In the genomic region with DNA sequence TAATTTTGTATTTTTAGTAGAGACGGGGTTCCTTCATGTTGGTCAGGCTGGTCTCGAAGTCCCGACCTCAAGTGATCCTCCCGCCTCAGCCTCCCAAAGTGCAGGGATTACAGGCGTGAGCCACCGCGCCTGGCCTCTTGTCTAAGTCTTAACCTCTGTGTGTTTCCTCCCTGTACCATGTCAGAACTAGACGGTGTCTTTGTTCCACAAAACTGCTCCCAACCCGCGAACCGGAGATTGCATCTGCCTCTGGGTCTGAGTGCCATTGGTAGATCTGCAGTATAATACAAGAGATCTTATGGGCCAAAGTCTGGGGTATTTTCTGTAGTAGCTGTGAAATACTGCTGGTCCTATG, we compare ENCODE assay signal across 9 cellular contexts. TPM values are rescaled to one million over a fixed set of nuclear protein-coding genes. Genes with fewer than 3 reads are reported as not detected.
DNase-seq lines count a peak whose midpoint lies in the region; ATAC-seq and TF ChIP-seq lines count a peak whose summit lies in the region.
"Had no signal": no experiment of that assay in that cellular context is flagged by ENCODE, and none has a peak within 500 bp of the region (broad histone marks: within the 10 kb centered on the region; RNA-seq: fewer than 3 reads in every experiment).

No MANE protein-coding gene starts in this region.

- DNase-seq in activated naive CD4-positive, alpha-beta T cell treated with anti-CD3 and anti-CD28 coated beads for 36 hours, result no peak
- DNase-seq in activated naive CD4-positive, alpha-beta T cell treated with Interleukin-2 at 50 U/mL for 16 hours, result no peak
- DNase-seq in RWPE1 (ENCODE audit: low spot score) (no peak), esophagus muscularis mucosa (ENCODE audit: extremely low spot score) (no peak), suprapubic skin (ENCODE audit: low spot score in 2 of 2) (no peak), posterior cingulate gyrus (no peak)

- H3K27ac ChIP-seq in RWPE1 (peak overlapping the region; percentile 87), esophagus muscularis mucosa (replicated peaks in 1 of 4) (no peak overlapping the region), suprapubic skin (no peak overlapping the region)
- H3K27ac ChIP-seq: cardiac muscle cell had no signal

- H3K4me1 Mint-ChIP-seq in activated naive CD4-positive, alpha-beta T cell treated with anti-CD3 and anti-CD28 coated beads for 36 hours (ENCODE audit: low read depth), result peaks cover 18% of the 10 kb centered on the region

- 99% methylated on average over 11 of the region's 11 CpGs for WGBS in esophagus muscularis mucosa
- WGBS in suprapubic skin, result 96% methylated on average over 11 of the region's 11 CpGs

- H3K36me3 ChIP-seq in esophagus muscularis mucosa, result peaks cover 0 to 14% (median 8%) of the 10 kb centered on the region in 4 donors
- H3K36me3 ChIP-seq in suprapubic skin, result peaks cover 14% of the 10 kb centered on the region
- H3K36me3 ChIP-seq: cardiac muscle cell had no signal

- no peaks in the 10 kb centered on the region for H3K27me3 Mint-ChIP-seq in activated naive CD4-positive, alpha-beta T cell treated with anti-CD3 and anti-CD28 coated beads for 36 hours (ENCODE audit: low read depth)

- CTCF ChIA-PET in activated naive CD4-positive, alpha-beta T cell treated with anti-CD3 and anti-CD28 coated beads for 36 hours (lab: Charles Lee), result no interaction called here
- CTCF ChIA-PET in RWPE1 (lab: Yijun Ruan, JAX), result interaction anchor here (0.6 kb wide), 2 partner anchors 261 to 361 kb away, joined by 4 read pairs; no protein-coding TSS in a partner anchor

- TF ChIP-seq EP300 in esophagus muscularis mucosa (IDR thresholded peaks at IDR 0.05) (no peak), suprapubic skin (IDR thresholded peaks at IDR 0.05) (no peak)

- TF ChIP-seq POLR2A in esophagus muscularis mucosa (IDR thresholded peaks at IDR 0.05; ENCODE audit: low read depth) (no peak), suprapubic skin (IDR thresholded peaks at IDR 0.05) (no peak)

- ATAC-seq in GM21447 (IDR thresholded peaks at IDR 0.05; ENCODE audit: unreplicated experiment), result no peak
- ATAC-seq in HG03280 (IDR thresholded peaks at IDR 0.05; ENCODE audit: unreplicated experiment), result no peak

- peaks cover 8 to 24% (median 15%) of the 10 kb centered on the region in 4 donors for H3K4me1 ChIP-seq in esophagus muscularis mucosa
- peaks cover 17% of the 10 kb centered on the region for H3K4me1 ChIP-seq in suprapubic skin

- no peaks in the 10 kb centered on the region for H3K9me3 ChIP-seq in esophagus muscularis mucosa
- H3K9me3 ChIP-seq in suprapubic skin, result no peaks in the 10 kb centered on the region

- H3K4me3 ChIP-seq in esophagus muscularis mucosa (peak overlapping the region in 3 of 4 donors; percentile 73 to 94 (median 75)), suprapubic skin (peak overlapping the region; percentile 77)

- TF ChIP-seq CTCF in RWPE1 (conservative IDR thresholded peaks at IDR 0.05; ENCODE audit: low read depth), result no peak
- TF ChIP-seq CTCF in esophagus muscularis mucosa (IDR thresholded peaks at IDR 0.05), result no peak
- no peak for TF ChIP-seq CTCF in suprapubic skin (IDR thresholded peaks at IDR 0.05)

- POLR2A ChIA-PET in RWPE1 (lab: Yijun Ruan, JAX; ENCODE audit: low non-redundant PET), result no interaction called here

- intact Hi-C loops in activated naive CD4-positive, alpha-beta T cell treated with anti-CD3 and anti-CD28 coated beads for 36 hours (cut with micrococcal nuclease), result no loop called here
- intact Hi-C loops in esophagus muscularis mucosa (cut with DNase I) (no loop called here), posterior cingulate gyrus (cut with DNase I) (loop anchor here (10.0 kb wide), 1 partner anchor 48 kb away; the partner anchor contains the start of gene FAM53B)

- no peaks in the 10 kb centered on the region for H3K27me3 ChIP-seq in esophagus muscularis mucosa
- H3K27me3 ChIP-seq in suprapubic skin, result no peaks in the 10 kb centered on the region
- H3K27me3 ChIP-seq: cardiac muscle cell had no signal

- peak overlapping the region; percentile 84 for H3K4me3 Mint-ChIP-seq in activated naive CD4-positive, alpha-beta T cell treated with anti-CD3 and anti-CD28 coated beads for 36 hours

- H3K36me3 Mint-ChIP-seq in activated naive CD4-positive, alpha-beta T cell treated with anti-CD3 and anti-CD28 coated beads for 36 hours (ENCODE audit: low read depth), result peaks cover 4% of the 10 kb centered on the region

- H3K27ac Mint-ChIP-seq in activated naive CD4-positive, alpha-beta T cell treated with anti-CD3 and anti-CD28 coated beads for 36 hours, result no peak overlapping the region

- H3K9me3 Mint-ChIP-seq in activated naive CD4-positive, alpha-beta T cell treated with anti-CD3 and anti-CD28 coated beads for 36 hours, result no peaks in the 10 kb centered on the region

RNA-seq across cellular contexts. Expression of gene EEF1AKMT2, which starts 1.3 kb away (rescaled TPM):
- total RNA-seq in activated naive CD4-positive, alpha-beta T cell treated with anti-CD3 and anti-CD28 coated beads for 36 hours, result 10 to 100 TPM; 22.5 to 25.5 TPM
- total RNA-seq in esophagus muscularis mucosa (10 to 100 TPM in 2 of 4 donors, 1 to 10 TPM in 2; 9.0 to 11.9 (median 10.0) TPM), suprapubic skin (10 to 100 TPM; 11.4 to 23.8 (median 15.3) TPM)

RNA-seq across cellular contexts. Expression of gene ABRAXAS2, which starts 8.6 kb away (rescaled TPM):
- 10 to 100 TPM; 16.6 to 17.9 TPM for total RNA-seq in activated naive CD4-positive, alpha-beta T cell treated with anti-CD3 and anti-CD28 coated beads for 36 hours
- total RNA-seq in esophagus muscularis mucosa (10 to 100 TPM; 11.4 to 13.6 (median 12.0) TPM), suprapubic skin (10 to 100 TPM; 12.4 to 17.3 (median 15.7) TPM)

RNA-seq across cellular contexts. Expression of gene FAM53B, which starts 48.8 kb away (rescaled TPM):
- 10 to 100 TPM; 11.8 to 11.9 TPM for total RNA-seq in activated naive CD4-positive, alpha-beta T cell treated with anti-CD3 and anti-CD28 coated beads for 36 hours
- total RNA-seq in esophagus muscularis mucosa, result 10 to 100 TPM; 25.2 to 43.3 (median 34.7) TPM
- total RNA-seq in suprapubic skin, result 10 to 100 TPM; 63.5 to 75.5 (median 67.3) TPM
